24 cellular contexts compared by ENCODE assay signal in the genomic region with DNA sequence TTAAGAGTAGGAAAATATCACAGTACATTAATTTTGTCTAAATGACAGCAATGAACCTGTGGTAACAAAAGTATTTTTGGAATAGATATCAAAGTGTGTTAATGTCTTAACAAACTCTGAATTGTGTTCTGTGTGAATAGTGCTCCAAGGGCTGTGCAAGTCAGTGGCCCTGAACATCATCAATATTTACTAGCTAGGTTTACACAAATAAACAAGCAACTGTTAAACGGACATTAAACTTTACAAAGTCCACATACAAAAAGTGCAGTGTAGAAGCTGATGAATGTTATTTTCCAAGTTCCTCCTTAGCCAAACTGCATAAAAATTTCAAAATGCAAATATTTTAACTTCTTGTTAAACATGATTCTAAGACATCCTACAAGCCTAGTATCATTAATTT. TPM values are rescaled to one million over a fixed set of nuclear protein-coding genes. Genes with fewer than 3 reads are reported as not detected.
A peak's percentile ranks its signal among the peaks of the same experiment; 100 is the strongest.
DNase-seq lines count a peak whose midpoint lies in the region; ATAC-seq and TF ChIP-seq lines count a peak whose summit lies in the region.
"Had no signal": no experiment of that assay in that cellular context is flagged by ENCODE, and none has a peak within 500 bp of the region (broad histone marks: within the 10 kb centered on the region; RNA-seq: fewer than 3 reads in every experiment).

No MANE protein-coding gene starts in this region.

- H3K27ac ChIP-seq in OCI-LY7 (ENCODE audit: low read depth, low read length, poor library complexity, severe bottlenecking) (peak overlapping the region; percentile 6), right lobe of liver (peak overlapping the region in 2 of 3 donors; percentile 3 to 53)
- H3K27ac ChIP-seq: GM23248, SJSA1 had no signal

- H3K27ac Mint-ChIP-seq in activated CD8-positive, alpha-beta memory T cell treated with anti-CD3 and anti-CD28 coated beads, Interleukin-2, amount 10 ng/mL, durations not matched to agents 7 days and 5 days, result peak overlapping the region; percentile 37
- no peak overlapping the region for H3K27ac Mint-ChIP-seq in activated T-helper 2 cell treated with anti-CD3 and anti-CD28 coated beads, Interferon-gamma antibody, Interleukin-2, Interleukin-4, amounts not matched to agents 10 μg/mL and 5 μg/mL and 100 μg/mL, durations not matched to agents 14 hours and 24 hours and 36 hours
- H3K27ac Mint-ChIP-seq: H9, HFFc6 had no signal

- H3K9me3 Mint-ChIP-seq in activated CD8-positive, alpha-beta memory T cell treated with anti-CD3 and anti-CD28 coated beads, Interleukin-2, amount 10 ng/mL, durations not matched to agents 7 days and 5 days (ENCODE audit: low read depth), result no peaks in the 10 kb centered on the region
- no peaks in the 10 kb centered on the region for H3K9me3 Mint-ChIP-seq in activated T-helper 2 cell treated with anti-CD3 and anti-CD28 coated beads, Interferon-gamma antibody, Interleukin-2, Interleukin-4, amounts not matched to agents 10 μg/mL and 5 μg/mL and 100 μg/mL, durations not matched to agents 14 hours and 24 hours and 36 hours
- H3K9me3 Mint-ChIP-seq: CD4-positive, alpha-beta memory T cell; H9; HFFc6 had no signal

- no peaks in the 10 kb centered on the region for H3K27me3 ChIP-seq in right lobe of liver
- H3K27me3 ChIP-seq: SJSA1 had no signal

- no peak overlapping the region for H2AFZ ChIP-seq in OCI-LY7 (ENCODE audit: low read length)
- H2AFZ ChIP-seq: GM23248 had no signal

- 19% methylated on average over 1 of the region's 1 CpG for WGBS in right lobe of liver (ENCODE audit: insufficient coverage, low coverage, low lambda C conversion rate, missing lambda C conversion rate)

- CTCF ChIA-PET in activated CD8-positive, alpha-beta memory T cell treated with anti-CD3 and anti-CD28 coated beads, Interleukin-2, amount 10 ng/mL, durations not matched to agents 7 days and 5 days (lab: Charles Lee), result no interaction called here
- CTCF ChIA-PET in OCI-LY7 (lab: Charles Lee; ENCODE audit: unreplicated experiment), result no interaction called here

- H4K20me1 ChIP-seq in OCI-LY7 (ENCODE audit: insufficient read depth, low read length), result no peaks in the 10 kb centered on the region; the same call in 1 of the 2 replicates

- peaks cover 28% of the 10 kb centered on the region for H3K79me2 ChIP-seq in OCI-LY7 (ENCODE audit: insufficient read depth, low read depth, low read length)

- intact Hi-C loops in OCI-LY7 (cut with micrococcal nuclease; ENCODE audit: unreplicated experiment) (loop anchor here (10.0 kb wide), 1 partner anchor 125 kb away; no protein-coding TSS in a partner anchor), right lobe of liver (cut with DNase I) (no loop called here)
- intact Hi-C loops in activated T-helper 2 cell treated with anti-CD3 and anti-CD28 coated beads, Interferon-gamma antibody, Interleukin-2, Interleukin-4, amounts not matched to agents 10 μg/mL and 5 μg/mL and 100 μg/mL, durations not matched to agents 14 hours and 24 hours and 36 hours (cut with micrococcal nuclease), result loop anchor here (10.0 kb wide), 1 partner anchor 555 kb away; a partner anchor contains a TSS

- ATAC-seq in activated CD8-positive, alpha-beta memory T cell treated with anti-CD3 and anti-CD28 coated beads, Interleukin-2, amount 10 ng/mL, durations not matched to agents 7 days and 5 days, result no peak
- ATAC-seq in right lobe of liver, result peak; percentile 26 to 60 (median 38)
- ATAC-seq: GM12878, Right ventricle myocardium inferior had no signal

- no peak for DNase-seq in activated CD8-positive, alpha-beta memory T cell treated with anti-CD3 and anti-CD28 coated beads, Interleukin-2, amount 10 ng/mL, durations not matched to agents 7 days and 5 days
- no peak for DNase-seq in activated CD8-positive, alpha-beta memory T cell treated with anti-CD3 and anti-CD28 coated beads for 24 hours
- DNase-seq in OCI-LY7 (ENCODE audit: low spot score) (no peak), right lobe of liver (no peak), cerebellar nuclear complex (lab: John Stamatoyannopoulos, UW) (no peak), Ammon's horn (ENCODE audit: low spot score) (no peak)
- no peak for DNase-seq in activated T-helper 2 cell treated with anti-CD3 and anti-CD28 coated beads, Interferon-gamma antibody, Interleukin-2, Interleukin-4, amounts not matched to agents 10 μg/mL and 5 μg/mL and 100 μg/mL, durations not matched to agents 14 hours and 24 hours and 36 hours (ENCODE audit: low spot score)
- DNase-seq: AML-193; Caco-2; CD4-positive, alpha-beta memory T cell; DND-41; GM23248; H9; HFFc6; KG1; NCI-H1092; NCI-H1436; NCI-H187 treated with DMSO at 0.1 percent for 48 hours; NCI-H2107; NCI-H446 treated with DMSO at 0.1 percent for 48 hours; NCI-H526 treated with DMSO at 0.1 percent for 48 hours had no signal

- H3K4me3 Mint-ChIP-seq in activated CD8-positive, alpha-beta memory T cell treated with anti-CD3 and anti-CD28 coated beads, Interleukin-2, amount 10 ng/mL, durations not matched to agents 7 days and 5 days, result peak overlapping the region; percentile 7
- H3K4me3 Mint-ChIP-seq in activated T-helper 2 cell treated with anti-CD3 and anti-CD28 coated beads, Interferon-gamma antibody, Interleukin-2, Interleukin-4, amounts not matched to agents 10 μg/mL and 5 μg/mL and 100 μg/mL, durations not matched to agents 14 hours and 24 hours and 36 hours (ENCODE audit: low read depth), result no peak overlapping the region
- H3K4me3 Mint-ChIP-seq: H9, HFFc6 had no signal

- H3K4me1 ChIP-seq in OCI-LY7 (ENCODE audit: insufficient read depth, low read length, poor library complexity, severe bottlenecking) (peaks cover 22% of the 10 kb centered on the region), right lobe of liver (peaks cover 0 to 32% (median 12%) of the 10 kb centered on the region in 4 donors)

- H3K4me2 ChIP-seq in OCI-LY7 (ENCODE audit: low read length), result no peak overlapping the region

- no peaks in the 10 kb centered on the region for H3K9me2 ChIP-seq in OCI-LY7 (ENCODE audit: insufficient read depth, low read length)

- no peak for TF ChIP-seq POLR2A in right lobe of liver (IDR thresholded peaks at IDR 0.05)

- H3K4me3 ChIP-seq in OCI-LY7 (ENCODE audit: low read depth, low read length, poor library complexity, severe bottlenecking) (no peak overlapping the region), right lobe of liver (no peak overlapping the region)
- H3K4me3 ChIP-seq: GM12878, GM23248, SJSA1 had no signal

- peaks cover 74% of the 10 kb centered on the region for H3K36me3 ChIP-seq in OCI-LY7 (ENCODE audit: insufficient read depth, low read length)
- peaks cover 0 to 34% (median 11%) of the 10 kb centered on the region in 4 donors for H3K36me3 ChIP-seq in right lobe of liver

- no peaks in the 10 kb centered on the region for H3K9me3 ChIP-seq in OCI-LY7 (ENCODE audit: low read length)
- no peaks in the 10 kb centered on the region for H3K9me3 ChIP-seq in right lobe of liver
- H3K9me3 ChIP-seq: Caco-2, SJSA1 had no signal

- peaks cover 25% of the 10 kb centered on the region for H3K36me3 Mint-ChIP-seq in activated CD8-positive, alpha-beta memory T cell treated with anti-CD3 and anti-CD28 coated beads, Interleukin-2, amount 10 ng/mL, durations not matched to agents 7 days and 5 days
- peaks cover 41% of the 10 kb centered on the region for H3K36me3 Mint-ChIP-seq in activated T-helper 2 cell treated with anti-CD3 and anti-CD28 coated beads, Interferon-gamma antibody, Interleukin-2, Interleukin-4, amounts not matched to agents 10 μg/mL and 5 μg/mL and 100 μg/mL, durations not matched to agents 14 hours and 24 hours and 36 hours (ENCODE audit: low read depth)

- no peak for TF ChIP-seq CTCF in OCI-LY7 (conservative IDR thresholded peaks at IDR 0.05; ENCODE audit: low read length)
- no peak for TF ChIP-seq CTCF in right lobe of liver (IDR thresholded peaks at IDR 0.05)

- peaks cover 9% of the 10 kb centered on the region for H3K4me1 Mint-ChIP-seq in activated CD8-positive, alpha-beta memory T cell treated with anti-CD3 and anti-CD28 coated beads, Interleukin-2, amount 10 ng/mL, durations not matched to agents 7 days and 5 days
- peaks cover 4% of the 10 kb centered on the region for H3K4me1 Mint-ChIP-seq in activated T-helper 2 cell treated with anti-CD3 and anti-CD28 coated beads, Interferon-gamma antibody, Interleukin-2, Interleukin-4, amounts not matched to agents 10 μg/mL and 5 μg/mL and 100 μg/mL, durations not matched to agents 14 hours and 24 hours and 36 hours (ENCODE audit: low read depth)
- H3K4me1 Mint-ChIP-seq: H9 had no signal

- BruUV-seq in OCI-LY7 (replicated peaks; lab: Mats Ljungman, UMichigan), result no TSS peak

- no peaks in the 10 kb centered on the region for H3K27me3 Mint-ChIP-seq in activated CD8-positive, alpha-beta memory T cell treated with anti-CD3 and anti-CD28 coated beads, Interleukin-2, amount 10 ng/mL, durations not matched to agents 7 days and 5 days
- H3K27me3 Mint-ChIP-seq in activated T-helper 2 cell treated with anti-CD3 and anti-CD28 coated beads, Interferon-gamma antibody, Interleukin-2, Interleukin-4, amounts not matched to agents 10 μg/mL and 5 μg/mL and 100 μg/mL, durations not matched to agents 14 hours and 24 hours and 36 hours (ENCODE audit: low read depth), result no peaks in the 10 kb centered on the region
- H3K27me3 Mint-ChIP-seq: CD4-positive, alpha-beta memory T cell had no signal

- POLR2A ChIA-PET in OCI-LY7 (lab: Charles Lee), result no interaction called here

RNA-seq across cellular contexts. Expression of a gene that starts 2.1 kb away (rescaled TPM):
- total RNA-seq in activated CD8-positive, alpha-beta memory T cell treated with anti-CD3 and anti-CD28 coated beads, Interleukin-2, amount 10 ng/mL, durations not matched to agents 7 days and 5 days, result 100 to 1,000 TPM; 105 to 144 TPM
- 50.5 and 69.3 TPM in 2 replicates for total RNA-seq in OCI-LY7 (2014; rRNA removed; shearing (Covaris generic))
- total RNA-seq in OCI-LY7 (2022) (138 and 139 TPM in 2 replicates), right lobe of liver (10 to 100 TPM; 16.9 to 46.9 (median 36.6) TPM)
- total RNA-seq in activated T-helper 2 cell treated with anti-CD3 and anti-CD28 coated beads, Interferon-gamma antibody, Interleukin-2, Interleukin-4, amounts not matched to agents 10 μg/mL and 5 μg/mL and 100 μg/mL, durations not matched to agents 14 hours and 24 hours and 36 hours, result 187 and 193 TPM in 2 replicates

RNA-seq across cellular contexts. Expression of a gene that starts 29.8 kb away (rescaled TPM):
- total RNA-seq in activated CD8-positive, alpha-beta memory T cell treated with anti-CD3 and anti-CD28 coated beads, Interleukin-2, amount 10 ng/mL, durations not matched to agents 7 days and 5 days, result 10 to 100 TPM; 59.3 to 75.2 TPM
- total RNA-seq in OCI-LY7 (2014; rRNA removed; shearing (Covaris generic)), result 65.3 and 107 TPM in 2 replicates
- total RNA-seq in OCI-LY7 (2022) (108 and 122 TPM in 2 replicates), right lobe of liver (10 to 100 TPM; 23.7 to 54.0 (median 41.0) TPM)
- total RNA-seq in activated T-helper 2 cell treated with anti-CD3 and anti-CD28 coated beads, Interferon-gamma antibody, Interleukin-2, Interleukin-4, amounts not matched to agents 10 μg/mL and 5 μg/mL and 100 μg/mL, durations not matched to agents 14 hours and 24 hours and 36 hours, result 59.4 and 60.5 TPM in 2 replicates

RNA-seq across cellular contexts. Expression of a gene that starts 47.8 kb away (rescaled TPM):
- total RNA-seq in activated CD8-positive, alpha-beta memory T cell treated with anti-CD3 and anti-CD28 coated beads, Interleukin-2, amount 10 ng/mL, durations not matched to agents 7 days and 5 days, result not detected
- not detected in 2 replicates for total RNA-seq in OCI-LY7 (2014; rRNA removed; shearing (Covaris generic))
- total RNA-seq in OCI-LY7 (2022), result not detected in 2 replicates
- total RNA-seq in right lobe of liver, result 1 to 10 TPM in 3 of 6 experiments, under 1 TPM in 2, not detected in 1; 0.20 to 3.8 (median 2.4) TPM
- total RNA-seq in activated T-helper 2 cell treated with anti-CD3 and anti-CD28 coated beads, Interferon-gamma antibody, Interleukin-2, Interleukin-4, amounts not matched to agents 10 μg/mL and 5 μg/mL and 100 μg/mL, durations not matched to agents 14 hours and 24 hours and 36 hours, result not detected in 2 replicates
- total RNA-seq: CD4-positive, alpha-beta memory T cell; GM23248; H9; HFFc6; Right ventricle myocardium inferior; SJSA1 had no signal

Comparison
In these comparisons a context has a peak if more than half of its experiments do, and no peak if none do; other contexts are left out.
1. intact Hi-C loops: an anchor here in OCI-LY7 (10.0 kb wide) and activated T-helper 2 cell treated with anti-CD3 and anti-CD28 coated beads, Interferon-gamma antibody, Interleukin-2, Interleukin-4, amounts not matched to agents 10 μg/mL and 5 μg/mL and 100 μg/mL, durations not matched to agents 14 hours and 24 hours and 36 hours (10.0 kb wide); none called in right lobe of liver.